Comparison of ENCODE assay signal across 6 cellular contexts in the genomic region with DNA sequence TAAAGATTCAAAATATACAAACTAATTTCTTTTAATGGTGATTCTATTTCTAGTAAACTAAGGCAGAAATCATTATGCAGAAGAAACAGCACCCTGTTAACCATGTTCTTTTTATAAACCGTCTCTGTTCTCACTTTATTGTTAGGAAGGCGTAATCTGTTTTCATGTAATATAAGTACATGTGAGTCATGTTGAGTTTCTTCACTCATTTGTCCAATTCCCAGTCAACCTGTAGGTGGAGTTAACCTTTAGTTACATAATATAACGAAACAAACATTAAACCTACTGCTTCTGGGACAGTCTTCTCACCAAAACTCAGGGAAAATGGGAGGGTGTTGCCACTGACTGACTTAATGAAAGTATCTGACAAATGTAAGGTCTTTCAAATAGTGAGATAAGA.
DNase-seq lines count a peak whose midpoint lies in the region; ATAC-seq, FAIRE-seq and TF ChIP-seq lines count a peak whose summit lies in the region.
"Not testable (repeated sequence)": the region's sequence is repeated elsewhere in the genome, so short reads cannot be mapped to it uniquely, and the experiment has no call there.

No MANE protein-coding gene starts in this region.

- not testable (repeated sequence) for H3K27me3 ChIP-seq in PC-3 (ENCODE audit: low read length); K562 (ENCODE audit: control insufficient read depth in 2 of 2, insufficient read depth in 2 of 2, low read length in 2 of 2); foreskin keratinocyte; small intestine (ENCODE audit: control insufficient read depth in 2 of 2, insufficient read depth in 2 of 2, low read length in 2 of 2)

- WGBS in K562 (ENCODE audit: insufficient coverage, low coverage, missing lambda C conversion rate), result 17% methylated on average over 1 of the region's 3 CpGs
- 44 to 83% (median 50%) methylated on average over 1 of the region's 3 CpGs for WGBS in small intestine, 3 donors

- H3K36me3 ChIP-seq in PC-3 (ENCODE audit: low read depth, low read length); K562 (ENCODE audit: control insufficient read depth, insufficient read depth, low read length); small intestine (ENCODE audit: control insufficient read depth in 2 of 2, insufficient read depth in 2 of 2, low read length in 2 of 2): not testable (repeated sequence)

- H2AFZ ChIP-seq in PC-3 (ENCODE audit: low read length); K562 (ENCODE audit: low read depth, low read length): not testable (repeated sequence)

- not testable (repeated sequence) for BruUV-seq in PC-3 (replicated peaks; lab: Mats Ljungman, UMichigan); K562 (replicated peaks; lab: Mats Ljungman, UMichigan)

- H3K9me2 ChIP-seq in PC-3 (replicated peaks; ENCODE audit: low read length), result not testable (repeated sequence)

- not testable (repeated sequence) for TF ChIP-seq RAD21 in K562 (CRISPR knock-in tag; conservative IDR thresholded peaks at IDR 0.05 in 1 of 2, IDR thresholded peaks at IDR 0.05 in 1 of 2)

- H4K20me1 ChIP-seq in PC-3 (ENCODE audit: low read length); K562 (replicated peaks; ENCODE audit: control insufficient read depth, insufficient read depth, low read length): not testable (repeated sequence)

- H3K9me1 ChIP-seq in K562 (ENCODE audit: control insufficient read depth, insufficient read depth, low read length), result not testable (repeated sequence)

- not testable (repeated sequence) for H3K4me3 ChIP-seq in PC-3 (ENCODE audit: low read length); K562; small intestine (ENCODE audit: low read depth in 1 of 2, low read length in 2 of 2)

- H3K79me2 ChIP-seq in PC-3 (ENCODE audit: low read length); K562 (ENCODE audit: control insufficient read depth, insufficient read depth, low read length): not testable (repeated sequence)

- TF ChIP-seq EP300 in K562 (IDR thresholded peaks at IDR 0.05; ENCODE audit: low read length), result not testable (repeated sequence)

- not testable (repeated sequence) for TF ChIP-seq POLR2A in K562 (conservative IDR thresholded peaks at IDR 0.05)

- POLR2A ChIA-PET in PC-3 (lab: Charles Lee; ENCODE audit: unreplicated experiment); K562 (lab: Yijun Ruan, JAX): not testable (repeated sequence)

- not testable (repeated sequence) for H3K9ac ChIP-seq in PC-3 (ENCODE audit: low read length); K562 (ENCODE audit: insufficient read depth in 1 of 2, low read depth in 2 of 2, low read length in 2 of 2)

- not testable (repeated sequence) for H3K9me3 ChIP-seq in PC-3 (ENCODE audit: low read length); K562 (replicated peaks; ENCODE audit: control insufficient read depth, insufficient read depth, low read depth, low read length); small intestine (ENCODE audit: control insufficient read depth, low read depth)

- not testable (repeated sequence) for H3F3A ChIP-seq in PC-3 (ENCODE audit: low read length, unreplicated experiment)

- CTCF ChIA-PET in PC-3 (lab: Charles Lee); K562 (lab: Yijun Ruan, JAX; ENCODE audit: low intra/inter-chr PET ratio): not testable (repeated sequence)

- in situ Hi-C loops in K562 (cut with MboI), result not testable (repeated sequence)

- not testable (repeated sequence) for H3K27ac ChIP-seq in PC-3 (ENCODE audit: low read length); K562 (ENCODE audit: extremely low read depth, low read depth, low read length); foreskin keratinocyte; small intestine (ENCODE audit: low read depth in 1 of 2, low read length in 1 of 2)

- intact Hi-C loops in PC-3 (cut with micrococcal nuclease); K562 (cut with micrococcal nuclease): not testable (repeated sequence)

- not testable (repeated sequence) for TF ChIP-seq CTCF in PC-3 (conservative IDR thresholded peaks at IDR 0.05; ENCODE audit: low read depth, low read length); K562 (IDR thresholded peaks at IDR 0.05 in 2 of 3, conservative IDR thresholded peaks at IDR 0.05 in 1 of 3; ENCODE audit: insufficient read depth in 2 of 3, low read depth in 1 of 3, low read length in 3 of 3); foreskin keratinocyte (conservative IDR thresholded peaks at IDR 0.05)

- ATAC-seq in PC-3, result peak; percentile 58
- not testable (repeated sequence) for ATAC-seq in K562
- peak; percentile 20 for ATAC-seq in foreskin keratinocyte
- ATAC-seq in left lobe of liver, result peak; percentile 49

- not testable (repeated sequence) for H3K4me2 ChIP-seq in PC-3 (ENCODE audit: low read length); K562 (ENCODE audit: insufficient read depth, low read length)

- FAIRE-seq in G401.6 (lab: Jason Lieb, UNC) (peak; percentile 45), K562 (lab: Jason Lieb, UNC) (peak; percentile 70), small intestine (lab: Jason Lieb, UNC) (peak; percentile 41)

- not testable (repeated sequence) for H3K4me1 ChIP-seq in PC-3 (ENCODE audit: insufficient read depth, low read length); K562 (replicated peaks in 1 of 2; ENCODE audit: control insufficient read depth in 2 of 2, insufficient read depth in 2 of 2, low read length in 2 of 2); foreskin keratinocyte; small intestine (ENCODE audit: control insufficient read depth in 2 of 2, insufficient read depth in 1 of 2, low read depth in 1 of 2, low read length in 1 of 2)

- DNase-seq in PC-3; K562 (ENCODE audit: extremely low read depth in 1 of 4, low spot score in 3 of 4); foreskin keratinocyte; left lobe of liver (ENCODE audit: low spot score); small intestine: not testable (repeated sequence)
